In genomic region chr12:3091650-3092207, GRCh38 we compare ENCODE assay signal across 18 cellular contexts.
"Had no signal": no experiment of that assay in that cellular context is flagged by ENCODE, and none has a peak within 500 bp of the region (broad histone marks: within the 10 kb centered on the region; RNA-seq: fewer than 3 reads in every experiment).

No MANE protein-coding gene starts in this region.

- H3K9me3 Mint-ChIP-seq: activated naive CD8-positive, alpha-beta T cell treated with anti-CD3 and anti-CD28 coated beads, Interleukin-2, amount 50 U/mL, for 24 hours; natural killer cell treated with Interleukin-12 subunit alpha and Interleukin-12 subunit beta and Interleukin-15 and Interleukin-18, amount 100 ng/mL, for 72 hours had no signal

- ATAC-seq: activated naive CD8-positive, alpha-beta T cell treated with anti-CD3 and anti-CD28 coated beads, Interleukin-2, amount 50 U/mL, for 24 hours; activated T-helper 17 cell treated with anti-CD3 and anti-CD28 coated beads, Interleukin-2, amount 50 U/mL, for 72 hours; esophagus mucosa; psoas muscle; stimulated activated naive CD8-positive, alpha-beta T cell treated with anti-CD3 and anti-CD28 coated beads, Interleukin-15, amount 100 ng/mL, for 72 hours; T-cell had no signal

- H3K36me3 Mint-ChIP-seq: natural killer cell treated with Interleukin-12 subunit alpha and Interleukin-12 subunit beta and Interleukin-15 and Interleukin-18, amount 100 ng/mL, for 72 hours; T-cell had no signal

- H3K4me3 Mint-ChIP-seq: activated naive CD8-positive, alpha-beta T cell treated with anti-CD3 and anti-CD28 coated beads, Interleukin-2, amount 50 U/mL, for 24 hours; activated T-helper 17 cell treated with anti-CD3 and anti-CD28 coated beads, Interleukin-2, amount 50 U/mL, for 72 hours; natural killer cell treated with Interleukin-12 subunit alpha and Interleukin-12 subunit beta and Interleukin-15 and Interleukin-18, amount 100 ng/mL, for 72 hours; stimulated activated naive CD8-positive, alpha-beta T cell treated with anti-CD3 and anti-CD28 coated beads, Interleukin-15, amount 100 ng/mL, for 72 hours; T-cell had no signal

- DNase-seq: activated CD4-positive, alpha-beta T cell treated with anti-CD3 and anti-CD28 coated beads for 1 hour; activated CD4-positive, alpha-beta T cell treated with anti-CD3 and anti-CD28 coated beads, Interleukin-2, amount 50 U/mL, for 4 hours; activated naive CD4-positive, alpha-beta T cell treated with Interleukin-2 at 50 U/mL for 16 hours; activated naive CD8-positive, alpha-beta T cell treated with anti-CD3 and anti-CD28 coated beads, Interleukin-2, amount 50 U/mL, for 24 hours; aorta; mesendoderm; psoas muscle; stimulated activated CD4-positive, alpha-beta T cell treated with anti-CD3 and anti-CD28 coated beads, Interleukin-1b, Interleukin-23, amount 100 ng/mL, for 48 hours; stimulated activated naive CD8-positive, alpha-beta T cell treated with anti-CD3 and anti-CD28 coated beads, Interleukin-15, amount 100 ng/mL, for 72 hours; T-cell; T1000 had no signal

- H3K27me3 ChIP-seq: dorsolateral prefrontal cortex had no signal

- H3K27ac ChIP-seq: psoas muscle, VCaP had no signal

- H3K9me3 ChIP-seq: psoas muscle had no signal

- H3K4me3 ChIP-seq: dorsolateral prefrontal cortex, psoas muscle had no signal

- H3K27ac Mint-ChIP-seq: activated naive CD8-positive, alpha-beta T cell treated with anti-CD3 and anti-CD28 coated beads, Interleukin-2, amount 50 U/mL, for 24 hours; activated T-helper 17 cell treated with anti-CD3 and anti-CD28 coated beads, Interleukin-2, amount 50 U/mL, for 72 hours; natural killer cell treated with Interleukin-12 subunit alpha and Interleukin-12 subunit beta and Interleukin-15 and Interleukin-18, amount 100 ng/mL, for 72 hours; T-cell had no signal

- FAIRE-seq: endometrium, islet of Langerhans had no signal

- H3K4me1 Mint-ChIP-seq: activated naive CD8-positive, alpha-beta T cell treated with anti-CD3 and anti-CD28 coated beads, Interleukin-2, amount 50 U/mL, for 24 hours; activated T-helper 17 cell treated with anti-CD3 and anti-CD28 coated beads, Interleukin-2, amount 50 U/mL, for 72 hours; stimulated activated naive CD8-positive, alpha-beta T cell treated with anti-CD3 and anti-CD28 coated beads, Interleukin-15, amount 100 ng/mL, for 72 hours had no signal

- H3K27me3 Mint-ChIP-seq: activated naive CD8-positive, alpha-beta T cell treated with anti-CD3 and anti-CD28 coated beads, Interleukin-2, amount 50 U/mL, for 24 hours; activated T-helper 17 cell treated with anti-CD3 and anti-CD28 coated beads, Interleukin-2, amount 50 U/mL, for 72 hours; natural killer cell treated with Interleukin-12 subunit alpha and Interleukin-12 subunit beta and Interleukin-15 and Interleukin-18, amount 100 ng/mL, for 72 hours; stimulated activated naive CD8-positive, alpha-beta T cell treated with anti-CD3 and anti-CD28 coated beads, Interleukin-15, amount 100 ng/mL, for 72 hours had no signal

- H3K4me1 ChIP-seq: psoas muscle had no signal
